ENCODE assay signal across 8 cellular contexts in the genomic region with DNA sequence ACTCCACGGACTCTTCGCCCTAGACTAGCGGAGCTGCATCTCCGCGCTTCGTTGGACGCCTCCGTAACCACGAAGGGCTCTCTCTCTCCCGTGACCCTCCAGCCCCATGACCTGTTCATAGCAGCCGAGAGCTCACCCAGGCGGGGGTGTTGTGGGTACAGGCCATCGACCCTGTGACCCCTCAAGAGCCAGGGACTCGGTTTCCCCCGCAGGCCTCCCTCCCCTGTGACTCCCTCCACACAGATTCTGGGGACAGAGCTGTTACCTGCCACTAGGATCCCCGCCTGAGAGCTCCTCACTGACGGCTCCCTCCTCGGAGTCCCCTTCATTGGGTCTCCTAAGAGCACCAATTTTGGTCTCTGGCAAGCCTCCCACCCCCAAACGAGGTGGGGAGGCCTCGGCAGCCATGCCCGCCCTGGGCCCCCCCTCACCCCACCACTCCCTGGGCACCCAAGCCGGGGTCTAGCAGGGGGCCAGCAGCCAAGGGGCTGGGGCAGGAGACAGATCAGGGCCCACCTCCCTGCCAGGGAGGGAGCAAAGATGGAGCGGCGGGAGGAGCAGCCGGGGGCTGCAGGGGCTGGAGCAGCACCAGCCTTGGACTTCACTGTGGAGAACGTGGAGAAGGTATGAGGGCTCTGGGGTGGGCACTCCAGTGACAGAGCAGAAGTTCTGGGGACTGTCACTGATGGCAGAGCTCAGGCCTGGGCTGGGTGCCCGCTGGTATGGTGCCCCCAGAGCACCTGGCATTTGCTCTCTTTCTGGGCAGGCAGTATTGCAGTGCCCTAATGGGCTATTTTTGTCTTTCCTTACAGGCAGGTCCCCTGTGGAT. TPM values are rescaled to one million over a fixed set of nuclear protein-coding genes. Genes with fewer than 3 reads are reported as not detected.
A peak's percentile ranks its signal among the peaks of the same experiment; 100 is the strongest.
DNase-seq lines count a peak whose midpoint lies in the region; ATAC-seq and TF ChIP-seq lines count a peak whose summit lies in the region.

No MANE protein-coding gene starts in this region.

- H3K4me3 ChIP-seq in BLaER1 = peak overlapping the region; percentile 81
- peak overlapping the region; percentile 53 to 94 (median 72) for H3K4me3 ChIP-seq in heart right ventricle
- H3K4me3 ChIP-seq in skeletal muscle satellite cell (ENCODE audit: low read length) = peak overlapping the region; percentile 93

- no peaks in the 10 kb centered on the region for H3K27me3 Mint-ChIP-seq in activated CD8-positive, alpha-beta T cell treated with anti-CD3 and anti-CD28 coated beads, Interleukin-2, amount 10 ng/mL, durations not matched to agents 7 days and 5 days (ENCODE audit: low read depth)

- POLR2A ChIA-PET in activated CD8-positive, alpha-beta T cell treated with anti-CD3 and anti-CD28 coated beads, Interleukin-2, amount 10 ng/mL, durations not matched to agents 7 days and 5 days (lab: Charles Lee) = interaction anchor here (1.1 to 1.9 kb wide), 5 partner anchors 10 to 297 kb away, joined by 3 to 6 read pairs (median 5); a partner anchor contains a TSS

- peak overlapping the region; percentile 97 for H3K9ac ChIP-seq in BLaER1
- peak overlapping the region; percentile 96 for H3K9ac ChIP-seq in skeletal muscle satellite cell (ENCODE audit: low read depth, low read length)

- CTCF ChIA-PET in activated CD8-positive, alpha-beta T cell treated with anti-CD3 and anti-CD28 coated beads, Interleukin-2, amount 10 ng/mL, durations not matched to agents 7 days and 5 days (lab: Charles Lee) = interaction anchor here (0.7 to 10.1 kb wide), 11 partner anchors 9 to 493 kb away, joined by 3 to 148 read pairs (median 5); a partner anchor contains a TSS

- H3K9me3 Mint-ChIP-seq in activated CD8-positive, alpha-beta T cell treated with anti-CD3 and anti-CD28 coated beads, Interleukin-2, amount 10 ng/mL, durations not matched to agents 7 days and 5 days (ENCODE audit: insufficient read depth) = no peaks in the 10 kb centered on the region

- intact Hi-C loops in heart right ventricle (cut with DNase I) = loop anchor here in 3 of 10 donors (2.0 to 5.0 kb wide), 3 partner anchors 22 to 240 kb away; a partner anchor contains a TSS

- peak overlapping the region; percentile 93 for H3K4me2 ChIP-seq in BLaER1
- H3K4me2 ChIP-seq in skeletal muscle satellite cell (ENCODE audit: low read length) = peak overlapping the region; percentile 97

- 3 to 5% methylated on average over 27 of the region's 27 CpGs for WGBS in heart right ventricle, 2 donors

- H4K20me1 ChIP-seq in BLaER1 = peaks cover 19% of the 10 kb centered on the region; the same call in 1 of the 2 replicates

- H3K4me1 Mint-ChIP-seq in activated CD8-positive, alpha-beta T cell treated with anti-CD3 and anti-CD28 coated beads, Interleukin-2, amount 10 ng/mL, durations not matched to agents 7 days and 5 days (ENCODE audit: low read depth) = peaks cover 34% of the 10 kb centered on the region

- H3K36me3 ChIP-seq in BLaER1 (peaks cover 36% of the 10 kb centered on the region), heart right ventricle (peaks cover 0 to 27% (median 0%) of the 10 kb centered on the region in 9 donors), skeletal muscle satellite cell (ENCODE audit: insufficient read depth, low read length) (peaks cover 11% of the 10 kb centered on the region)

- ATAC-seq in HG02623 (IDR thresholded peaks at IDR 0.05; ENCODE audit: unreplicated experiment) (peak; percentile 16), heart right ventricle (peak; percentile 18 to 69 (median 62)), GM21390 (IDR thresholded peaks at IDR 0.05; ENCODE audit: unreplicated experiment) (no peak), GM18511 (IDR thresholded peaks at IDR 0.05; ENCODE audit: unreplicated experiment) (no peak), HG02938 (IDR thresholded peaks at IDR 0.05; ENCODE audit: unreplicated experiment) (no peak)
- ATAC-seq in activated CD8-positive, alpha-beta T cell treated with anti-CD3 and anti-CD28 coated beads, Interleukin-2, amount 10 ng/mL, durations not matched to agents 7 days and 5 days = peak; percentile 18

- peaks cover 6% of the 10 kb centered on the region for H3K36me3 Mint-ChIP-seq in activated CD8-positive, alpha-beta T cell treated with anti-CD3 and anti-CD28 coated beads, Interleukin-2, amount 10 ng/mL, durations not matched to agents 7 days and 5 days (ENCODE audit: low read depth)

- TF ChIP-seq CTCF in heart right ventricle (IDR thresholded peaks at IDR 0.05) = no peak

- no peaks in the 10 kb centered on the region for H3K9me3 ChIP-seq in BLaER1
- H3K9me3 ChIP-seq in heart right ventricle = no peaks in the 10 kb centered on the region
- no peaks in the 10 kb centered on the region for H3K9me3 ChIP-seq in skeletal muscle satellite cell (replicated peaks; ENCODE audit: low read length)

- H3K4me1 ChIP-seq in BLaER1 (peaks cover 38% of the 10 kb centered on the region), heart right ventricle (peaks cover 16 to 69% (median 52%) of the 10 kb centered on the region in 9 donors), skeletal muscle satellite cell (ENCODE audit: control insufficient read depth, insufficient read depth, low read length) (peaks cover 21% of the 10 kb centered on the region)

- peak overlapping the region; percentile 94 for H3K27ac Mint-ChIP-seq in activated CD8-positive, alpha-beta T cell treated with anti-CD3 and anti-CD28 coated beads, Interleukin-2, amount 10 ng/mL, durations not matched to agents 7 days and 5 days

- H3K27me3 ChIP-seq in BLaER1 = no peaks in the 10 kb centered on the region
- H3K27me3 ChIP-seq in heart right ventricle = no peaks in the 10 kb centered on the region
- no peaks in the 10 kb centered on the region for H3K27me3 ChIP-seq in skeletal muscle satellite cell (ENCODE audit: control insufficient read depth, insufficient read depth, low read length)

- H3K27ac ChIP-seq in BLaER1 = peak overlapping the region; percentile 99
- peak overlapping the region; percentile 90 to 100 (median 97) for H3K27ac ChIP-seq in heart right ventricle

- no peak for DNase-seq in activated CD8-positive, alpha-beta T cell treated with anti-CD3 and anti-CD28 coated beads, Interleukin-2, amount 10 ng/mL, durations not matched to agents 7 days and 5 days
- DNase-seq in heart right ventricle = peak; percentile 59 to 63

- peak overlapping the region; percentile 82 for H3K4me3 Mint-ChIP-seq in activated CD8-positive, alpha-beta T cell treated with anti-CD3 and anti-CD28 coated beads, Interleukin-2, amount 10 ng/mL, durations not matched to agents 7 days and 5 days

RNA-seq across cellular contexts. Expression of a gene that starts 0.5 kb away (rescaled TPM):
- total RNA-seq in activated CD8-positive, alpha-beta T cell treated with anti-CD3 and anti-CD28 coated beads, Interleukin-2, amount 10 ng/mL, durations not matched to agents 7 days and 5 days = 10 to 100 TPM; 23.7 to 24.5 TPM
- total RNA-seq in heart right ventricle = 10 to 100 TPM; 53.3 to 66.1 (median 56.8) TPM
- polyA plus RNA-seq in heart right ventricle = 10 to 100 TPM; 25.2 to 74.5 TPM
- 18.8 and 20.5 TPM in 2 replicates for total RNA-seq in skeletal muscle satellite cell (2012; rRNA removed)

RNA-seq across cellular contexts. Expression of a gene that starts 13.7 kb away (rescaled TPM):
- total RNA-seq in activated CD8-positive, alpha-beta T cell treated with anti-CD3 and anti-CD28 coated beads, Interleukin-2, amount 10 ng/mL, durations not matched to agents 7 days and 5 days = under 1 TPM; 0.23 to 0.68 TPM
- 1 to 10 TPM in 1 of 10 donors, under 1 TPM in 3, not detected in 6; 0.62 to 1.5 (median 0.66) TPM for total RNA-seq in heart right ventricle
- polyA plus RNA-seq in heart right ventricle = under 1 TPM; 0.44 to 0.59 TPM
- not detected in 2 replicates for total RNA-seq in skeletal muscle satellite cell (2012; rRNA removed)

RNA-seq across cellular contexts. Expression of a gene that starts 22.5 kb away (rescaled TPM):
- 10 to 100 TPM; 32.4 to 32.9 TPM for total RNA-seq in activated CD8-positive, alpha-beta T cell treated with anti-CD3 and anti-CD28 coated beads, Interleukin-2, amount 10 ng/mL, durations not matched to agents 7 days and 5 days
- 10 to 100 TPM; 10.7 to 22.0 (median 14.3) TPM for total RNA-seq in heart right ventricle
- 10 to 100 TPM in 1 of 2 donors, 1 to 10 TPM in 1; 9.4 to 33.7 TPM for polyA plus RNA-seq in heart right ventricle
- 18.1 and 19.8 TPM in 2 replicates for total RNA-seq in skeletal muscle satellite cell (2012; rRNA removed)

RNA-seq across cellular contexts. Expression of a gene that starts 27.5 kb away (rescaled TPM):
- total RNA-seq in activated CD8-positive, alpha-beta T cell treated with anti-CD3 and anti-CD28 coated beads, Interleukin-2, amount 10 ng/mL, durations not matched to agents 7 days and 5 days = 100 to 1,000 TPM; 116 to 117 TPM
- 100 to 1,000 TPM in 3 of 10 donors, 10 to 100 TPM in 7; 63.1 to 112 (median 72.9) TPM for total RNA-seq in heart right ventricle
- polyA plus RNA-seq in heart right ventricle = 100 to 1,000 TPM in 1 of 2 donors, 10 to 100 TPM in 1; 73.4 to 227 TPM
- 75.8 and 112 TPM in 2 replicates for total RNA-seq in skeletal muscle satellite cell (2012; rRNA removed)

RNA-seq across cellular contexts. Expression of a gene that starts 31.7 kb away (rescaled TPM):
- 10 to 100 TPM; 20.1 to 20.2 TPM for total RNA-seq in activated CD8-positive, alpha-beta T cell treated with anti-CD3 and anti-CD28 coated beads, Interleukin-2, amount 10 ng/mL, durations not matched to agents 7 days and 5 days
- 10 to 100 TPM; 31.1 to 47.0 (median 38.6) TPM for total RNA-seq in heart right ventricle
- polyA plus RNA-seq in heart right ventricle = 10 to 100 TPM; 25.4 to 50.8 TPM
- total RNA-seq in skeletal muscle satellite cell (2012; rRNA removed) = 72.8 and 94.4 TPM in 2 replicates

Comparison
In these comparisons a context has a peak if more than half of its experiments do, and no peak if none do; other contexts are left out.
1. ATAC-seq: peak in HG02623 (single experiment), activated CD8-positive, alpha-beta T cell treated with anti-CD3 and anti-CD28 coated beads, Interleukin-2, amount 10 ng/mL, durations not matched to agents 7 days and 5 days (single experiment) and heart right ventricle (8 of 8); none in GM21390 (single experiment), GM18511 (single experiment) and HG02938 (single experiment).
2. Peak in every context shown above with its lines, with median percentiles within 50 percentile points of each other: H3K4me3 ChIP-seq.